In genomic region chr3:82496890-82497560, GRCh38 we compare ENCODE assay signal across 12 cellular contexts.
DNase-seq lines count a peak whose midpoint lies in the region; TF ChIP-seq lines count a peak whose summit lies in the region.
"Had no signal": no experiment of that assay in that cellular context is flagged by ENCODE, and none has a peak within 500 bp of the region (broad histone marks: within the 10 kb centered on the region; RNA-seq: fewer than 3 reads in every experiment).

No MANE protein-coding gene starts in this region.

- intact Hi-C loops in activated T-helper 1 cell treated with anti-CD3 and anti-CD28 coated beads, Interleukin-12 subunit alpha, Interleukin-12 subunit beta, Interleukin-2, Interleukin-4 antibody, amounts not matched to agents 30 ng/mL and 10 ng/mL and 1 ng/mL, durations not matched to agents 14 hours and 24 hours and 36 hours (cut with micrococcal nuclease), result no loop called here

- DNase-seq in ACHN (peak; percentile 32), GM13976 (ENCODE audit: low spot score) (no peak), OCI-M1 (lab: John Stamatoyannopoulos, UW) (peak; percentile 23), glutamatergic neuron (peak; percentile 36), NCI-H146 treated with DMSO at 0.1 percent for 48 hours (lab: John Stamatoyannopoulos, UW; ENCODE audit: unreplicated experiment) (no peak), Ammon's horn (ENCODE audit: low spot score) (no peak)
- DNase-seq in activated CD4-positive, alpha-beta T cell treated with anti-CD3 and anti-CD28 coated beads for 1 hour, result no peak
- DNase-seq in activated T-helper 1 cell treated with anti-CD3 and anti-CD28 coated beads, Interleukin-12 subunit alpha, Interleukin-12 subunit beta, Interleukin-2, Interleukin-4 antibody, amounts not matched to agents 30 ng/mL and 10 ng/mL and 1 ng/mL, durations not matched to agents 14 hours and 24 hours and 36 hours (ENCODE audit: low spot score), result no peak
- DNase-seq: activated CD4-positive, alpha-beta T cell treated with anti-CD3 and anti-CD28 coated beads for 48 hours; NCI-H1930; stimulated activated CD4-positive, alpha-beta T cell treated with anti-CD3 and anti-CD28 coated beads, Interleukin-4, amount 100 ng/mL, for 1 hour had no signal

- H3K9me3 Mint-ChIP-seq in glutamatergic neuron (ENCODE audit: unreplicated experiment), result no peaks in the 10 kb centered on the region
- H3K9me3 Mint-ChIP-seq in activated T-helper 1 cell treated with anti-CD3 and anti-CD28 coated beads, Interleukin-12 subunit alpha, Interleukin-12 subunit beta, Interleukin-2, Interleukin-4 antibody, amounts not matched to agents 30 ng/mL and 10 ng/mL and 1 ng/mL, durations not matched to agents 14 hours and 24 hours and 36 hours, result no peaks in the 10 kb centered on the region

- H3K4me1 Mint-ChIP-seq in glutamatergic neuron (ENCODE audit: low read depth, unreplicated experiment), result no peaks in the 10 kb centered on the region
- no peaks in the 10 kb centered on the region for H3K4me1 Mint-ChIP-seq in activated T-helper 1 cell treated with anti-CD3 and anti-CD28 coated beads, Interleukin-12 subunit alpha, Interleukin-12 subunit beta, Interleukin-2, Interleukin-4 antibody, amounts not matched to agents 30 ng/mL and 10 ng/mL and 1 ng/mL, durations not matched to agents 14 hours and 24 hours and 36 hours (ENCODE audit: low read depth)

- no peaks in the 10 kb centered on the region for H3K27me3 Mint-ChIP-seq in glutamatergic neuron (ENCODE audit: unreplicated experiment)
- no peaks in the 10 kb centered on the region for H3K27me3 Mint-ChIP-seq in activated T-helper 1 cell treated with anti-CD3 and anti-CD28 coated beads, Interleukin-12 subunit alpha, Interleukin-12 subunit beta, Interleukin-2, Interleukin-4 antibody, amounts not matched to agents 30 ng/mL and 10 ng/mL and 1 ng/mL, durations not matched to agents 14 hours and 24 hours and 36 hours (ENCODE audit: insufficient read depth)
- H3K27me3 Mint-ChIP-seq: activated naive CD8-positive, alpha-beta T cell had no signal

- H3K27ac Mint-ChIP-seq in glutamatergic neuron (ENCODE audit: unreplicated experiment), result no peak overlapping the region
- H3K27ac Mint-ChIP-seq in activated T-helper 1 cell treated with anti-CD3 and anti-CD28 coated beads, Interleukin-12 subunit alpha, Interleukin-12 subunit beta, Interleukin-2, Interleukin-4 antibody, amounts not matched to agents 30 ng/mL and 10 ng/mL and 1 ng/mL, durations not matched to agents 14 hours and 24 hours and 36 hours, result no peak overlapping the region
- H3K27ac Mint-ChIP-seq: activated naive CD8-positive, alpha-beta T cell had no signal

- no peaks in the 10 kb centered on the region for H3K36me3 Mint-ChIP-seq in glutamatergic neuron (ENCODE audit: unreplicated experiment)
- no peaks in the 10 kb centered on the region for H3K36me3 Mint-ChIP-seq in activated T-helper 1 cell treated with anti-CD3 and anti-CD28 coated beads, Interleukin-12 subunit alpha, Interleukin-12 subunit beta, Interleukin-2, Interleukin-4 antibody, amounts not matched to agents 30 ng/mL and 10 ng/mL and 1 ng/mL, durations not matched to agents 14 hours and 24 hours and 36 hours (ENCODE audit: low read depth)
- H3K36me3 Mint-ChIP-seq: activated naive CD8-positive, alpha-beta T cell had no signal

- TF ChIP-seq CTCF in GM13976 (IDR thresholded peaks at IDR 0.05; ENCODE audit: borderline replicate concordance, control extremely low read depth, extremely low read depth, insufficient read depth, missing control alignments) (peak; percentile 11), glutamatergic neuron (IDR thresholded peaks at IDR 0.05; ENCODE audit: partially characterized antibody, unreplicated experiment) (no peak)

- in situ Hi-C loops in ACHN (cut with HindIII; ENCODE audit: low pct_ligation_motif_present, low pct_unique_long_range_greater_than_20kb, low sequenced_read_pairs), result no loop called here
- in situ Hi-C loops in GM13976 (cut with MboI; ENCODE audit: low sequenced_read_pairs, unreplicated experiment), result no loop called here

- no peak overlapping the region for H3K4me3 Mint-ChIP-seq in glutamatergic neuron (ENCODE audit: unreplicated experiment)
- H3K4me3 Mint-ChIP-seq in activated T-helper 1 cell treated with anti-CD3 and anti-CD28 coated beads, Interleukin-12 subunit alpha, Interleukin-12 subunit beta, Interleukin-2, Interleukin-4 antibody, amounts not matched to agents 30 ng/mL and 10 ng/mL and 1 ng/mL, durations not matched to agents 14 hours and 24 hours and 36 hours, result no peak overlapping the region
- H3K4me3 Mint-ChIP-seq: activated naive CD8-positive, alpha-beta T cell had no signal

Comparison
In these comparisons a context has a peak if more than half of its experiments do, and no peak if none do; other contexts are left out.
1. DNase-seq: peak in ACHN (single experiment), OCI-M1 (single experiment) and glutamatergic neuron (single experiment); none in GM13976 (single experiment), activated CD4-positive, alpha-beta T cell treated with anti-CD3 and anti-CD28 coated beads for 1 hour (single experiment), NCI-H146 treated with DMSO at 0.1 percent for 48 hours (single experiment), activated T-helper 1 cell treated with anti-CD3 and anti-CD28 coated beads, Interleukin-12 subunit alpha, Interleukin-12 subunit beta, Interleukin-2, Interleukin-4 antibody, amounts not matched to agents 30 ng/mL and 10 ng/mL and 1 ng/mL, durations not matched to agents 14 hours and 24 hours and 36 hours (single experiment) and Ammon's horn (single experiment).